In the genomic region with DNA sequence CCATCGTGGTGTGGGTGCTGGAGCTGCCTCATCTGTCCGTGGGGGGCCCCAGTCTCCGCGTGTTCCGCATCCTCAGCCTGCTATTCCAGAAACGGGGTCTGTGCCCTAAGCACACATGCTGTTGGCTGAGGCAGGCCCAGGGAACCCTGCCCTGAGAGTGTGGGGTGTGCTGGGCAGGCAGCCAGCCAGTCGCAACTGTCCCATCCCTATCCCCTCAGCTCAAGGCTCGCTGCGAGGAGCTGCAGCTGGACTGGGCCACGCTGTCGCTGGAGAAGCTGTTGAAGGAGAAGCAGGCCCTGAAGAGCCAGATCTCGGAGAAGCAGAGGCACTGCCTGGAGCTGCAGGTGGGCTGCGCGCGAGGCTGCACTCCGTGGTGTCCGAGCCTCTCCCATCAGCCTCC, we compare ENCODE assay signal across 18 cellular contexts. TPM values are rescaled to one million over a fixed set of nuclear protein-coding genes. Genes with fewer than 3 reads are reported as not detected.
"Had no signal": no experiment of that assay in that cellular context is flagged by ENCODE, and none has a peak within 500 bp of the region (broad histone marks: within the 10 kb centered on the region; RNA-seq: fewer than 3 reads in every experiment).

No MANE protein-coding gene starts in this region.

- H3K9me3 Mint-ChIP-seq: activated naive CD4-positive, alpha-beta T cell treated with anti-CD3 and anti-CD28 coated beads, Interleukin-2, amount 50 U/mL, for 72 hours; activated T-cell treated with anti-CD3 and anti-CD28 coated beads, Interleukin-2, amount 50 U/mL, for 24 hours; brain had no signal

- H3K4me1 Mint-ChIP-seq: brain had no signal

- H3K4me3 Mint-ChIP-seq: activated T-cell treated with anti-CD3 and anti-CD28 coated beads, Interleukin-2, amount 50 U/mL, for 24 hours; brain had no signal

- ATAC-seq: activated CD4-positive, CD25-positive, alpha-beta regulatory T cell treated with anti-CD3 and anti-CD28 coated beads, Interleukin-2, amount 50 U/mL, for 24 hours; activated naive CD4-positive, alpha-beta T cell treated with anti-CD3 and anti-CD28 coated beads, Interleukin-2, amount 50 U/mL, for 72 hours; right cardiac atrium had no signal

- H3K27ac Mint-ChIP-seq: progenitor cell of endocrine pancreas had no signal

- DNase-seq: activated CD4-positive, alpha-beta T cell treated with anti-CD3 and anti-CD28 coated beads, Interleukin-2, amount 50 U/mL, for 4 hours; activated effector memory CD4-positive, alpha-beta T cell treated with anti-CD3 and anti-CD28 coated beads, Interleukin-2, amount 50 U/mL, for 16 hours; activated T-cell treated with anti-CD3 and anti-CD28 coated beads, Interleukin-2, amount 50 U/mL, for 24 hours; amniotic stem cell; right cardiac atrium; stimulated activated CD4-positive, alpha-beta T cell treated with anti-CD3 and anti-CD28 coated beads, Interleukin-2, amount 100 ng/mL, for 24 hours; stimulated activated naive CD4-positive, alpha-beta T cell; T-helper 2 cell; testis; uterus had no signal

- H3K4me3 ChIP-seq: gastrocnemius medialis, testis, uterus had no signal

- H3K36me3 ChIP-seq: uterus had no signal

- H3K27me3 ChIP-seq: gastrocnemius medialis, testis, uterus had no signal

- H3K4me1 ChIP-seq: gastrocnemius medialis, testis, uterus had no signal

- H3K27ac ChIP-seq: testis, uterus had no signal

- H3K9me3 ChIP-seq: gastrocnemius medialis, testis, uterus had no signal

- H3K27me3 Mint-ChIP-seq: activated T-cell treated with anti-CD3 and anti-CD28 coated beads, Interleukin-2, amount 50 U/mL, for 24 hours; progenitor cell of endocrine pancreas had no signal

RNA-seq across cellular contexts. Expression of gene JSRP1, which starts 42.0 kb away (rescaled TPM):
- total RNA-seq: endothelial cell of umbilical vein, left ventricle myocardium superior, mesenteric fat pad, right cardiac atrium, uterus had no signal
